In the genomic region with DNA sequence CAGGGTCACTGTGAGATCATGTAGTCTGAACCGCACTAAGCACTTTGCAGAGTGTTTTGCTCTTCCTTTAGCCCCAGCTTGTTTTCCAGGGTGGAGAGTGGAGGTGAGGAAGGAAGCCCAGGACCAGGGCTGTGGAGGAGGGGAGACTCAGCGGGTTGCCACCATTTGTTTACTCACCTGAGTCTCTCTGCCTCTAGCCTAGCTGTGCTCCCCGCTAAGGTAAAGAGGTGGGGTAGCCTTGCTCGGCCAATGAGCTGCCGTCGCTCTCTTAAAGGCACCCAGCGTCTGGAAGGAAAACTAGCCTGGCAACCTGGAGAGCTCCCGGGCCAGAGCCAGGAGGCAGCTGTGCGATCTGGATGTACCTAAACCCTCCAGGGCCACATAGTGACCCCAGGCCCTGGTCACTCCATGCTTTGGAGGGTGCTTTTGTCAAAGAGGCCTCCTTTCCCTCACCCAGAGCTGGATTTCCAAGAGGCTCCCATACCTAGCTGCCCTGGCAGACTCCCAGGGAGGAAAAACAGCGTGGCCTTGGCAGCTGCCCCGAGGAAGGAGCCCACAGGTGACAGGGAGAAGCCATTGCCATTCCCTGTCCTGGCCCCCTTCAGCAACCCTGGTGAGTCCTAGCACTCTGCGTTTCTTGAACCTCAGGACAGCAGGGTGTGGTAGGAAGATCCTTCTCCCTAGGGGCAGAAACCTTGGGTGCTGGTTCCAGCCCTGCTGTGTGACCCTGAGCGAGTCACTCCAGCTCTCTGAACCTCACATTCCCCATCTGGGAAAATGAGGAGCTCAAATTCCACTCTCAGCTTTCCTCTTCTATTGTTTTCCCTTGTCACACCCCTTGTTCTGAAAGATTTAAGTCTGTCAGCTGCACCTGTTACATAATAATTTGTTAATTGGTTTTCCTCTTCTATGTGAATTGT, we compare ENCODE assay signal across 11 cellular contexts. TPM values are rescaled to one million over a fixed set of nuclear protein-coding genes. Genes with fewer than 3 reads are reported as not detected.
DNase-seq lines count a peak whose midpoint lies in the region; ATAC-seq, FAIRE-seq and TF ChIP-seq lines count a peak whose summit lies in the region.
"Had no signal": no experiment of that assay in that cellular context is flagged by ENCODE, and none has a peak within 500 bp of the region (broad histone marks: within the 10 kb centered on the region; RNA-seq: fewer than 3 reads in every experiment).

No MANE protein-coding gene starts in this region.

- 11 to 16% methylated on average over 13 of the region's 13 CpGs for WGBS in pancreas, 2 donors

- DNase-seq in HCEC 1CT (peak; percentile 26), NCI-H2196 (lab: John Stamatoyannopoulos, UW; ENCODE audit: unreplicated experiment) (peak; percentile 82), pancreas (peak; percentile 82 to 91 (median 88)), DMS114 treated with DMSO at 0.1 percent for 48 hours (lab: John Stamatoyannopoulos, UW; ENCODE audit: unreplicated experiment) (no peak), SKM-1 (lab: John Stamatoyannopoulos, UW; ENCODE audit: unreplicated experiment) (no peak), OCI-M1 (lab: John Stamatoyannopoulos, UW) (no peak)
- DNase-seq in activated CD8-positive, alpha-beta T cell treated with anti-CD3 and anti-CD28 coated beads for 36 hours: no peak
- DNase-seq: activated naive CD4-positive, alpha-beta T cell treated with Interleukin-2 at 50 U/mL for 16 hours; T-cell had no signal

- intact Hi-C loops in pancreas (cut with DNase I): no loop called here
- intact Hi-C loops in activated CD8-positive, alpha-beta T cell treated with anti-CD3 and anti-CD28 coated beads for 36 hours (cut with micrococcal nuclease): no loop called here

- H3K36me3 ChIP-seq in pancreas: no peaks in the 10 kb centered on the region

- H3K4me1 ChIP-seq in pancreas: peaks cover 0 to 5% (median 4%) of the 10 kb centered on the region in 3 donors

- no peaks in the 10 kb centered on the region for H3K36me3 Mint-ChIP-seq in activated CD8-positive, alpha-beta T cell treated with anti-CD3 and anti-CD28 coated beads for 36 hours (ENCODE audit: low read depth)
- H3K36me3 Mint-ChIP-seq: stimulated activated memory B cell treated with anti-CD40 and anti-IgM and Interleukin-4, amounts not matched to agents 10 μg/mL and 1 μg/mL and 100 μg/mL, for 72 hours; T-cell had no signal

- no peaks in the 10 kb centered on the region for H3K27me3 Mint-ChIP-seq in activated CD8-positive, alpha-beta T cell treated with anti-CD3 and anti-CD28 coated beads for 36 hours
- H3K27me3 Mint-ChIP-seq: stimulated activated memory B cell treated with anti-CD40 and anti-IgM and Interleukin-4, amounts not matched to agents 10 μg/mL and 1 μg/mL and 100 μg/mL, for 72 hours; T-cell had no signal

- H3K4me3 Mint-ChIP-seq in activated CD8-positive, alpha-beta T cell treated with anti-CD3 and anti-CD28 coated beads for 36 hours: no peak overlapping the region
- H3K4me3 Mint-ChIP-seq: stimulated activated memory B cell treated with anti-CD40 and anti-IgM and Interleukin-4, amounts not matched to agents 10 μg/mL and 1 μg/mL and 100 μg/mL, for 72 hours; T-cell had no signal

- peak overlapping the region; percentile 27 to 60 (median 43) for H3K4me3 ChIP-seq in pancreas

- H3K27me3 ChIP-seq in pancreas: no peaks in the 10 kb centered on the region

- no peak for TF ChIP-seq CTCF in pancreas (IDR thresholded peaks at IDR 0.05)
- no peak for TF ChIP-seq CTCF in activated CD8-positive, alpha-beta T cell treated with anti-CD3 and anti-CD28 coated beads for 36 hours (IDR thresholded peaks at IDR 0.05)

- H3K27ac ChIP-seq in pancreas: peak overlapping the region; percentile 82 to 94 (median 89)

- ATAC-seq in esophagus mucosa: peak; percentile 67
- ATAC-seq in pancreas: peak; percentile 90 to 95 (median 94)
- ATAC-seq in activated CD8-positive, alpha-beta T cell treated with anti-CD3 and anti-CD28 coated beads for 36 hours: no peak
- ATAC-seq: stimulated activated memory B cell treated with anti-CD40 and anti-IgM and Interleukin-4, amounts not matched to agents 10 μg/mL and 1 μg/mL and 100 μg/mL, for 72 hours; T-cell had no signal

- H3K9me3 Mint-ChIP-seq in activated CD8-positive, alpha-beta T cell treated with anti-CD3 and anti-CD28 coated beads for 36 hours: no peaks in the 10 kb centered on the region
- H3K9me3 Mint-ChIP-seq: stimulated activated memory B cell treated with anti-CD40 and anti-IgM and Interleukin-4, amounts not matched to agents 10 μg/mL and 1 μg/mL and 100 μg/mL, for 72 hours; T-cell had no signal

- FAIRE-seq in pancreas (lab: Jason Lieb, UNC): no peak

- CTCF ChIA-PET in activated CD8-positive, alpha-beta T cell treated with anti-CD3 and anti-CD28 coated beads for 36 hours (lab: Charles Lee): interaction anchor here (1.6 kb wide), 2 partner anchors 62 to 63 kb away, joined by 4 to 5 read pairs; no protein-coding TSS in a partner anchor

- H3K4me1 Mint-ChIP-seq in activated CD8-positive, alpha-beta T cell treated with anti-CD3 and anti-CD28 coated beads for 36 hours (ENCODE audit: low read depth): peaks cover 7% of the 10 kb centered on the region

- POLR2A ChIA-PET in activated CD8-positive, alpha-beta T cell treated with anti-CD3 and anti-CD28 coated beads for 36 hours (lab: Charles Lee): no interaction called here

- H3K9me3 ChIP-seq in pancreas: no peaks in the 10 kb centered on the region

- H3K27ac Mint-ChIP-seq in activated CD8-positive, alpha-beta T cell treated with anti-CD3 and anti-CD28 coated beads for 36 hours: no peak overlapping the region
- H3K27ac Mint-ChIP-seq: stimulated activated memory B cell treated with anti-CD40 and anti-IgM and Interleukin-4, amounts not matched to agents 10 μg/mL and 1 μg/mL and 100 μg/mL, for 72 hours; T-cell had no signal

RNA-seq across cellular contexts. Expression of a gene that starts 42.4 kb away (rescaled TPM):
- total RNA-seq in esophagus mucosa (144 TPM), pancreas (100 to 1,000 TPM; 108 to 195 (median 119) TPM)
- polyA plus RNA-seq in pancreas: 10 to 100 TPM; 35.8 to 50.4 TPM
- total RNA-seq in activated CD8-positive, alpha-beta T cell treated with anti-CD3 and anti-CD28 coated beads for 36 hours: 100 to 1,000 TPM; 214 to 218 TPM

Comparison
In these comparisons a context has a peak if more than half of its experiments do, and no peak if none do; other contexts are left out.
1. DNase-seq: peak in HCEC 1CT (single experiment), NCI-H2196 (single experiment) and pancreas (6 of 6); none in DMS114 treated with DMSO at 0.1 percent for 48 hours (single experiment), activated CD8-positive, alpha-beta T cell treated with anti-CD3 and anti-CD28 coated beads for 36 hours (single experiment), SKM-1 (single experiment) and OCI-M1 (single experiment).